ENCODE assay signal across 10 cellular contexts in the genomic region with DNA sequence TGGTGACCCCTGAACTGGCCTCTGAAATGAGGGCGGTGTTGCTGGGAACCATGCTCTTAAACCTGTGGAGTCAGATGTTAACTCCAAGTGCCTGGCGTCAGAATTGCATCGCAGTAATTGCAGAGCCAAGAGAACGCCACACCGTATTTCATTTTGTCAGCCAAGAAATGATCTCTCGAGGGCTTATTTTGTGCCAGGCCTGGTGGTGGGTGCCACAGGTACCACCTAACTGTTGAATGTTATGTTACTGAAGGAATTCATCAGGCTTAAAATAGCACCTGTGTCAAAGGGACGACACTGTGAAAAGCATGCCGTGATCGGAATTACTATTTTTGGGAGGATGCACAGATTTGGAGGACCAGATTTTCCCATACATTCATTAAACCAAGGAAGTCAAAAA.
"Had no signal": no experiment of that assay in that cellular context is flagged by ENCODE, and none has a peak within 500 bp of the region (broad histone marks: within the 10 kb centered on the region; RNA-seq: fewer than 3 reads in every experiment).

No MANE protein-coding gene starts in this region.

- H3K36me3 ChIP-seq: HAP-1 had no signal

- H3K27ac ChIP-seq: GM23248 had no signal

- H3K9me3 ChIP-seq: HAP-1 had no signal

- DNase-seq: GM23248, GOT3, H7, H9, HCEC 1CT, HFFc6 had no signal

- FAIRE-seq: H1, H54 had no signal

- H3K4me1 ChIP-seq: HAP-1 had no signal

- H3K4me3 ChIP-seq: GM23248, GM23338, HAP-1 had no signal
